12 cellular contexts compared by ENCODE assay signal in the genomic region with DNA sequence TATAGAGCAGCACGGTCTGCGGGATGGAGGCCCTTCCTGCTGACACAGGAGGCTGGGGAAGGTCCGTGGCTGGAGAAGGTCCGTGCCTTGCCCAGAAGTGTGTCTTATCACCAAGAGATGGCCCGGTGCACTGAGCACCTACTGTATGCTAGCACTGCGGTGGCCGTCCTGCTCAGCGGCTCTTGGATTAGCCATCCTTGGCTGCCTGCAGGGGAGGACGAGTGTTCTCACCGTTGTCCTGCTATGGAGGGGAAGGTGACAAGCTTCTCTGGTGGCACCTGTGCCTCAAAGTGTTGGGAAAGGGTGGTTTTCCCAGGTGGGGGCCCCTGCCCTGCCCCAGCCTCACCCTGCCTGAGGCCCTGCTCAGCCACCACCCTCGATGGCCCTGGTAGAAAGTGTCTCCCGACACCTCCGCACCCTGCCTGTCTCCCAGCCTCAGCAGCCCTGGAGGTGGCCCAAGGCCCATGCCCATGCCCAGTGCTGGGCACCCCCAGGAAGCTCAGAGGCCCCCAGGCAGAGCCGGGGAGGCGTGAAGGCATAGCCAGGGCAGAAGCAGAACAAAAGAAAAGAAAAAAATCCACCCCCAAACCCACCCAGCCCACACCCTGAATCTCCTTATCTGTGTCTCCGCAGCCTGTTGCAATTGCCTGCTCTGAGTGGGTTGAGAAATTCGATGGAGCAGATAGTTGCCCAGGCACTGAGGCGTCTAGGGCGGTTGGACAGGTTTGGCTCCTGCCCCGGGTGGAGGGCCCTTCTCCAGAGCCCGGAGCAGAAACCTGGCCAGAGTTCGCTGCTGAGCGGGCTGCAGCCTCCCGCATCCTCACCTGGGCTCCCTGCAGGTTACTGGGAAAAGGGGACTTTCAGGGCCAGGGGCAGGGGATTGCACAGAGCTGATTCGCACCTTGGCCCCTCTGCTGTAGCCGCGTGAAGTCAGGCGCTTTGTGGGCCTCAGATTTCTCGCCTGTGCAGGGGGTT. TPM values are rescaled to one million over a fixed set of nuclear protein-coding genes. Genes with fewer than 3 reads are reported as not detected.
DNase-seq lines count a peak whose midpoint lies in the region; ATAC-seq and TF ChIP-seq lines count a peak whose summit lies in the region.
"Had no signal": no experiment of that assay in that cellular context is flagged by ENCODE, and none has a peak within 500 bp of the region (broad histone marks: within the 10 kb centered on the region; RNA-seq: fewer than 3 reads in every experiment).

No MANE protein-coding gene starts in this region.

- peak overlapping the region; percentile 51 to 95 (median 83); a peak in 21 of 22 replicates for H3K4me2 ChIP-seq in BLaER1 treated with 17β-estradiol and CSF1 and Interleukin-3, amounts not matched to agents 10 nM and 100 nM

- POLR2A ChIA-PET in CD8-positive, alpha-beta T cell (lab: Charles Lee), result interaction anchor here (0.6 kb wide), 1 partner anchor 209 kb away, joined by 4 read pairs; no protein-coding TSS in a partner anchor

- CTCF ChIA-PET in CD8-positive, alpha-beta T cell (lab: Charles Lee), result no interaction called here

- no peak overlapping the region for H3K4me3 Mint-ChIP-seq in endodermal cell
- no peak overlapping the region for H3K4me3 Mint-ChIP-seq in neural crest cell
- H3K4me3 Mint-ChIP-seq in endothelial cell (ENCODE audit: unreplicated experiment), result no peak overlapping the region
- no peak overlapping the region for H3K4me3 Mint-ChIP-seq in CD8-positive, alpha-beta T cell
- H3K4me3 Mint-ChIP-seq: effector memory CD8-positive, alpha-beta T cell; naive thymus-derived CD8-positive, alpha-beta T cell; T-cell had no signal

- H4K20me1 ChIP-seq in BLaER1 treated with 17β-estradiol and CSF1 and Interleukin-3, amounts not matched to agents 10 nM and 100 nM, result peaks cover 99 to 100% (median 100%) of the 10 kb centered on the region in 11 experiments

- no peaks in the 10 kb centered on the region for H3K27me3 ChIP-seq in BLaER1 treated with 17β-estradiol and CSF1 and Interleukin-3, amounts not matched to agents 10 nM and 100 nM
- H3K27me3 ChIP-seq in endodermal cell (ENCODE audit: control insufficient read depth, insufficient read depth, low read length, poor library complexity, severe bottlenecking), result no peaks in the 10 kb centered on the region
- H3K27me3 ChIP-seq in CD8-positive, alpha-beta T cell (ENCODE audit: insufficient read depth, low read length), result no peaks in the 10 kb centered on the region
- H3K27me3 ChIP-seq: spleen had no signal

- no peak for ATAC-seq in CD8-positive, alpha-beta T cell
- no peak for ATAC-seq in GM19324 (IDR thresholded peaks at IDR 0.05; ENCODE audit: low FRiP score, unreplicated experiment)
- ATAC-seq: effector memory CD8-positive, alpha-beta T cell; naive thymus-derived CD8-positive, alpha-beta T cell; T-cell had no signal

- DNase-seq in OCI-M1 (lab: John Stamatoyannopoulos, UW) (peak; percentile 86), endodermal cell (no peak), neural crest cell (ENCODE audit: low read depth, low spot score) (no peak), endothelial cell (ENCODE audit: low spot score) (no peak), DMS153 treated with DMSO at 0.1 percent for 48 hours (lab: John Stamatoyannopoulos, UW; ENCODE audit: unreplicated experiment) (no peak)
- DNase-seq in CD8-positive, alpha-beta T cell, result no peak
- DNase-seq: effector memory CD8-positive, alpha-beta T cell; naive thymus-derived CD8-positive, alpha-beta T cell; spleen had no signal

- no peaks in the 10 kb centered on the region for H3K36me3 ChIP-seq in BLaER1 treated with 17β-estradiol and CSF1 and Interleukin-3, amounts not matched to agents 10 nM and 100 nM
- H3K36me3 ChIP-seq in endodermal cell (ENCODE audit: control insufficient read depth, insufficient read depth, low read length), result no peaks in the 10 kb centered on the region
- H3K36me3 ChIP-seq in CD8-positive, alpha-beta T cell (ENCODE audit: insufficient read depth, low read length), result no peaks in the 10 kb centered on the region

- H3K27me3 Mint-ChIP-seq in endodermal cell (ENCODE audit: insufficient read depth) (no peaks in the 10 kb centered on the region), neural crest cell (ENCODE audit: low read depth) (no peaks in the 10 kb centered on the region), endothelial cell (ENCODE audit: unreplicated experiment) (peaks cover 10% of the 10 kb centered on the region)
- no peaks in the 10 kb centered on the region for H3K27me3 Mint-ChIP-seq in CD8-positive, alpha-beta T cell (ENCODE audit: low read depth)
- H3K27me3 Mint-ChIP-seq: effector memory CD8-positive, alpha-beta T cell; naive thymus-derived CD8-positive, alpha-beta T cell; T-cell had no signal

- peak overlapping the region; percentile 55 for H3K27ac Mint-ChIP-seq in endodermal cell
- H3K27ac Mint-ChIP-seq in neural crest cell (ENCODE audit: unreplicated experiment), result peak overlapping the region; percentile 57
- no peak overlapping the region for H3K27ac Mint-ChIP-seq in endothelial cell (ENCODE audit: unreplicated experiment)
- no peak overlapping the region for H3K27ac Mint-ChIP-seq in CD8-positive, alpha-beta T cell
- H3K27ac Mint-ChIP-seq: T-cell had no signal

- H3K9me3 Mint-ChIP-seq in endodermal cell (no peaks in the 10 kb centered on the region), neural crest cell (no peaks in the 10 kb centered on the region), endothelial cell (ENCODE audit: unreplicated experiment) (no peaks in the 10 kb centered on the region)
- no peaks in the 10 kb centered on the region for H3K9me3 Mint-ChIP-seq in CD8-positive, alpha-beta T cell
- H3K9me3 Mint-ChIP-seq: effector memory CD8-positive, alpha-beta T cell; naive thymus-derived CD8-positive, alpha-beta T cell; T-cell had no signal

- peaks cover 93 to 99% (median 98%) of the 10 kb centered on the region in 10 experiments for H3K4me1 ChIP-seq in BLaER1 treated with 17β-estradiol and CSF1 and Interleukin-3, amounts not matched to agents 10 nM and 100 nM
- peaks cover 9% of the 10 kb centered on the region for H3K4me1 ChIP-seq in endodermal cell (ENCODE audit: control insufficient read depth, insufficient read depth, low read length)
- H3K4me1 ChIP-seq in CD8-positive, alpha-beta T cell (ENCODE audit: insufficient read depth, low read length), result no peaks in the 10 kb centered on the region

- no peak overlapping the region for H3K4me3 ChIP-seq in BLaER1 treated with 17β-estradiol and CSF1 and Interleukin-3, amounts not matched to agents 10 nM and 100 nM
- H3K4me3 ChIP-seq in endodermal cell (ENCODE audit: low read length), result no peak overlapping the region
- no peak overlapping the region for H3K4me3 ChIP-seq in CD8-positive, alpha-beta T cell (ENCODE audit: low read depth, low read length)
- H3K4me3 ChIP-seq: spleen had no signal

- H3K36me3 Mint-ChIP-seq in endodermal cell (ENCODE audit: low read depth) (no peaks in the 10 kb centered on the region), neural crest cell (ENCODE audit: low read depth) (no peaks in the 10 kb centered on the region), endothelial cell (ENCODE audit: low read depth, unreplicated experiment) (peaks cover 4% of the 10 kb centered on the region)
- H3K36me3 Mint-ChIP-seq in CD8-positive, alpha-beta T cell, result no peaks in the 10 kb centered on the region
- H3K36me3 Mint-ChIP-seq: naive thymus-derived CD8-positive, alpha-beta T cell; T-cell had no signal

- intact Hi-C loops in CD8-positive, alpha-beta T cell (cut with DNase I, micrococcal nuclease), result no loop called here

- H3K4me1 Mint-ChIP-seq in endodermal cell (peaks cover 19% of the 10 kb centered on the region), neural crest cell (peaks cover 2% of the 10 kb centered on the region), endothelial cell (ENCODE audit: unreplicated experiment) (peaks cover 3% of the 10 kb centered on the region)
- no peaks in the 10 kb centered on the region for H3K4me1 Mint-ChIP-seq in CD8-positive, alpha-beta T cell (ENCODE audit: low read depth)

- H3K27ac ChIP-seq in BLaER1 treated with 17β-estradiol and CSF1 and Interleukin-3, amounts not matched to agents 10 nM and 100 nM, result peak overlapping the region in 2 of 11 experiments; percentile 25 to 41; a peak in 2 of 22 replicates
- H3K27ac ChIP-seq in endodermal cell (ENCODE audit: low read depth, low read length), result no peak overlapping the region
- no peak overlapping the region for H3K27ac ChIP-seq in CD8-positive, alpha-beta T cell (ENCODE audit: low read depth, low read length)

- 94 to 95% methylated on average over 13 to 29 of the region's 29 CpGs for WGBS in endodermal cell (ENCODE audit: insufficient coverage in 1 of 2, insufficient read length in 1 of 2), 2 experiments

- no peak for TF ChIP-seq CTCF in endodermal cell (conservative IDR thresholded peaks at IDR 0.05)
- no peak for TF ChIP-seq CTCF in neural crest cell (conservative IDR thresholded peaks at IDR 0.05)
- TF ChIP-seq CTCF in endothelial cell (IDR thresholded peaks at IDR 0.05; ENCODE audit: unreplicated experiment), result no peak
- TF ChIP-seq CTCF in CD8-positive, alpha-beta T cell (IDR thresholded peaks at IDR 0.05), result no peak

- no peaks in the 10 kb centered on the region for H3K9me3 ChIP-seq in BLaER1 treated with 17β-estradiol and CSF1 and Interleukin-3, amounts not matched to agents 10 nM and 100 nM (replicated peaks in 1 of 11)
- H3K9me3 ChIP-seq in endodermal cell (ENCODE audit: control insufficient read depth, low read length), result no peaks in the 10 kb centered on the region
- H3K9me3 ChIP-seq in CD8-positive, alpha-beta T cell (ENCODE audit: low read length), result no peaks in the 10 kb centered on the region
- H3K9me3 ChIP-seq: spleen had no signal

- peak overlapping the region in 6 of 11 experiments; percentile 10 to 50 (median 22); a peak in 5 of 22 replicates for H3K9ac ChIP-seq in BLaER1 treated with 17β-estradiol and CSF1 and Interleukin-3, amounts not matched to agents 10 nM and 100 nM
- H3K9ac ChIP-seq in endodermal cell (ENCODE audit: extremely low read depth, low read length, poor library complexity, severe bottlenecking), result no peak overlapping the region

RNA-seq across cellular contexts. Expression of gene RXRA, which starts 30.5 kb away (rescaled TPM):
- total RNA-seq in endodermal cell (10 to 100 TPM; 58.3 to 70.6 TPM), neural crest cell (40.0 and 41.2 TPM in 2 replicates), endothelial cell (ENCODE audit: unreplicated experiment) (83.3 TPM)
- 37.4 TPM for polyA plus RNA-seq in endodermal cell (2013, experiment 1 of 2)
- polyA plus RNA-seq in endodermal cell (2013, experiment 2 of 2), result 33.9 TPM
- 10 to 100 TPM; 11.6 to 13.7 TPM for total RNA-seq in CD8-positive, alpha-beta T cell

Comparison
In these comparisons a context has a peak if more than half of its experiments do, and no peak if none do; other contexts are left out.
1. H3K27ac Mint-ChIP-seq: peak in endodermal cell (single experiment) and neural crest cell (single experiment); none in endothelial cell (single experiment) and CD8-positive, alpha-beta T cell (single experiment).